In the genomic region with DNA sequence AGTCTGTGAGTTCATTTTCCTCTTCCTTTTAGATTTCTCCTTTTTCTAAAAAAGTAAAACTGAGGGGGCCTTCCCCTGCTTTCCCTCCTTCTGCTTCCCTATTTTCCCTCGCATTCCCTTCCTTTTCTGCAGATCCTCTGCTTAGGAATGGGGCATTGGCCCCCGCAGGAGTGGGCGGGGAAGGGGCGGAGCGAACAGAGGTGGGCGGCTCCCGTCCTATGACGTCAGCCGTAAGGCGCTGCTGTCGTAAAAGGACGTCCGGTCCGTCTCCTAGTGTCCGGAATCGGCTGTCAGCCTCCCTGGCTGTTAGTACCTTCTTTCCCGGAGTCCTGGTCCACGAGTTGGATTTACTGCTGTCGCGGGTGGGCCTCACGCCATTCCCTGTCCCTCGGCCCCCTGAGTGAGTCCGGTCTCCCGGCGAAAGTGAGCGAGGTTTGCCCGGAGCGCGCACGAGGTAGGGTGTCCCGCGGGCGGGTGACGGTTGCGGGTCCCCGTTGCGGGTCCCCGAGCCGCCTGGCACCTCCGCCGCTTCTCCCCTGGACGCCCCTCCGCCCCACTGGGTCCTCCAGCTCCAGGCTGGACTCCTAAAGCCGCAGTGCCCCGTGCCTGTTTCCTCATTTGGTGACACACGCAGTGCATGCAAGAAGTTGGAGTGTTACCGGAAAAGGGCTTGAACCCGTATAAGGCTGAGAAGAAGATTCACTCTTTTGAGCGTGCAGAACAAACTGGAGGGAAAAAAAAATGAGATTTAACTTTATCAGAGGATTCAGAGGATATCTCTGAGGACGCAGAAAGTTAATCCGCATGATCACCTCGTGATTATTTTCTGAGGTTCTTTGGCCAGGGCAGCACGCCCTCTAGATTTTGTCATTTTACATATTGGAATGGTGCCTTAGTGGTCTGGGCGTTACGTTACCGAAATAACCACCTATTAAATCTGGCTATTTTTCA, we compare ENCODE assay signal across 1 cellular context.
A peak's percentile ranks its signal among the peaks of the same experiment; 100 is the strongest.
TF ChIP-seq lines count a peak whose summit lies in the region.

Gene ZNF330, plus strand, starts transcription at position 241 of the 951 bp plus-strand sequence. CDS start 1,477 bp downstream, outside the sequence.

TF ChIP-seq in HepG2, 621 proteins besides CTCF, POLR2A, EP300 and RAD21 (continued from another document and continues in another):
- TF ChIP-seq LBX2 (CRISPR knock-in tag; IDR thresholded peaks at IDR 0.05; ENCODE audit: borderline replicate concordance) = no peak
- TF ChIP-seq, protein P1, sequence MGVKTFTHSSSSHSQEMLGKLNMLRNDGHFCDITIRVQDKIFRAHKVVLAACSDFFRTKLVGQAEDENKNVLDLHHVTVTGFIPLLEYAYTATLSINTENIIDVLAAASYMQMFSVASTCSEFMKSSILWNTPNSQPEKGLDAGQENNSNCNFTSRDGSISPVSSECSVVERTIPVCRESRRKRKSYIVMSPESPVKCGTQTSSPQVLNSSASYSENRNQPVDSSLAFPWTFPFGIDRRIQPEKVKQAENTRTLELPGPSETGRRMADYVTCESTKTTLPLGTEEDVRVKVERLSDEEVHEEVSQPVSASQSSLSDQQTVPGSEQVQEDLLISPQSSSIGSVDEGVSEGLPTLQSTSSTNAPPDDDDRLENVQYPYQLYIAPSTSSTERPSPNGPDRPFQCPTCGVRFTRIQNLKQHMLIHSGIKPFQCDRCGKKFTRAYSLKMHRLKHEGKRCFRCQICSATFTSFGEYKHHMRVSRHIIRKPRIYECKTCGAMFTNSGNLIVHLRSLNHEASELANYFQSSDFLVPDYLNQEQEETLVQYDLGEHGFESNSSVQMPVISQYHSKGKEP (CRISPR knock-in tag; IDR thresholded peaks at IDR 0.05) = 0 out of 2 replicates have a peak, but pooled peaks have one; percentile 12
- TF ChIP-seq JDP2 (CRISPR knock-in tag; IDR thresholded peaks at IDR 0.05; ENCODE audit: borderline replicate concordance) = no peak
- TF ChIP-seq ZBTB42 (CRISPR knock-in tag; IDR thresholded peaks at IDR 0.05) = no peak
- TF ChIP-seq HNRNPL (IDR thresholded peaks at IDR 0.05; ENCODE audit: low read depth, low read length) = no peak
- no peak for TF ChIP-seq HCFC1 (IDR thresholded peaks at IDR 0.05; ENCODE audit: low read depth, low read length)
- TF ChIP-seq ZNF770 (CRISPR knock-in tag; IDR thresholded peaks at IDR 0.05) = peak; percentile 60; the same call in 1 of the 2 replicates
- TF ChIP-seq SP140L (CRISPR knock-in tag; IDR thresholded peaks at IDR 0.05; ENCODE audit: borderline replicate concordance) = no peak; the same call in 1 of the 2 replicates
- peak; percentile 67; the same call in 1 of the 2 replicates for TF ChIP-seq ETV5 (CRISPR knock-in tag; IDR thresholded peaks at IDR 0.05; ENCODE audit: borderline replicate concordance)
- TF ChIP-seq ZFY (CRISPR knock-in tag; IDR thresholded peaks at IDR 0.05) = peak; percentile 68
- TF ChIP-seq KLF16 (CRISPR knock-in tag; IDR thresholded peaks at IDR 0.05) = peak in 1 of 2 experiments; percentile 89; a peak in 1 of 4 replicates
- TF ChIP-seq NR0B2 (CRISPR knock-in tag; IDR thresholded peaks at IDR 0.05) = 0 out of 2 replicates have a peak, but pooled peaks have one; percentile 35
- peak; percentile 71; the same call in 1 of the 2 replicates for TF ChIP-seq ZNF124 (CRISPR knock-in tag; IDR thresholded peaks at IDR 0.05)
- peak; percentile 88 for TF ChIP-seq YEATS2 (CRISPR knock-in tag; IDR thresholded peaks at IDR 0.05; ENCODE audit: borderline replicate concordance)
- TF ChIP-seq MED13 (CRISPR knock-in tag; IDR thresholded peaks at IDR 0.05) = no peak
- TF ChIP-seq HMGXB4 (CRISPR knock-in tag; IDR thresholded peaks at IDR 0.05; ENCODE audit: borderline replicate concordance in 1 of 2, low read depth in 1 of 2) = peak; percentile 71 to 91
- peak; percentile 16; the same call in 1 of the 2 replicates for TF ChIP-seq SALL2 (CRISPR knock-in tag; IDR thresholded peaks at IDR 0.05)
- TF ChIP-seq GMEB1 (CRISPR knock-in tag; IDR thresholded peaks at IDR 0.05; ENCODE audit: borderline replicate concordance) = peak; percentile 77
- 0 out of 2 replicates have a peak, but pooled peaks have one; percentile 39 for TF ChIP-seq TSC22D2 (CRISPR knock-in tag; IDR thresholded peaks at IDR 0.05; ENCODE audit: borderline replicate concordance)
- peak; percentile 87 for TF ChIP-seq YEATS4 (CRISPR knock-in tag; IDR thresholded peaks at IDR 0.05; ENCODE audit: borderline replicate concordance)
- TF ChIP-seq ZNF703 (CRISPR knock-in tag; IDR thresholded peaks at IDR 0.05; ENCODE audit: borderline replicate concordance) = no peak
- TF ChIP-seq ZNF660 (CRISPR knock-in tag; IDR thresholded peaks at IDR 0.05; ENCODE audit: borderline replicate concordance, low read depth) = no peak
- 0 out of 2 replicates have a peak, but pooled peaks have one; percentile 38 for TF ChIP-seq MXD4 (CRISPR knock-in tag; IDR thresholded peaks at IDR 0.05)
- 0 out of 2 replicates have a peak, but pooled peaks have one; percentile 35 for TF ChIP-seq ATF6 (CRISPR knock-in tag; conservative IDR thresholded peaks at IDR 0.05)
- peak; percentile 59; the same call in 1 of the 2 replicates for TF ChIP-seq ZNF563 (CRISPR knock-in tag; IDR thresholded peaks at IDR 0.05)
- TF ChIP-seq, protein P2, sequence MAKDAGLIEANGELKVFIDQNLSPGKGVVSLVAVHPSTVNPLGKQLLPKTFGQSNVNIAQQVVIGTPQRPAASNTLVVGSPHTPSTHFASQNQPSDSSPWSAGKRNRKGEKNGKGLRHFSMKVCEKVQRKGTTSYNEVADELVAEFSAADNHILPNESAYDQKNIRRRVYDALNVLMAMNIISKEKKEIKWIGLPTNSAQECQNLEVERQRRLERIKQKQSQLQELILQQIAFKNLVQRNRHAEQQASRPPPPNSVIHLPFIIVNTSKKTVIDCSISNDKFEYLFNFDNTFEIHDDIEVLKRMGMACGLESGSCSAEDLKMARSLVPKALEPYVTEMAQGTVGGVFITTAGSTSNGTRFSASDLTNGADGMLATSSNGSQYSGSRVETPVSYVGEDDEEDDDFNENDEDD (CRISPR knock-in tag; IDR thresholded peaks at IDR 0.05; ENCODE audit: borderline replicate concordance) = no peak
- TF ChIP-seq MAFF (IDR thresholded peaks at IDR 0.05; ENCODE audit: low read depth, low read length) = no peak
- TF ChIP-seq, protein P3, sequence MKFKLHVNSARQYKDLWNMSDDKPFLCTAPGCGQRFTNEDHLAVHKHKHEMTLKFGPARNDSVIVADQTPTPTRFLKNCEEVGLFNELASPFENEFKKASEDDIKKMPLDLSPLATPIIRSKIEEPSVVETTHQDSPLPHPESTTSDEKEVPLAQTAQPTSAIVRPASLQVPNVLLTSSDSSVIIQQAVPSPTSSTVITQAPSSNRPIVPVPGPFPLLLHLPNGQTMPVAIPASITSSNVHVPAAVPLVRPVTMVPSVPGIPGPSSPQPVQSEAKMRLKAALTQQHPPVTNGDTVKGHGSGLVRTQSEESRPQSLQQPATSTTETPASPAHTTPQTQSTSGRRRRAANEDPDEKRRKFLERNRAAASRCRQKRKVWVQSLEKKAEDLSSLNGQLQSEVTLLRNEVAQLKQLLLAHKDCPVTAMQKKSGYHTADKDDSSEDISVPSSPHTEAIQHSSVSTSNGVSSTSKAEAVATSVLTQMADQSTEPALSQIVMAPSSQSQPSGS (CRISPR knock-in tag; IDR thresholded peaks at IDR 0.05) = peak; percentile 97
- TF ChIP-seq IKZF5 (CRISPR knock-in tag; IDR thresholded peaks at IDR 0.05) = peak; percentile 52; the same call in 1 of the 2 replicates
- TF ChIP-seq HOMEZ (CRISPR knock-in tag; IDR thresholded peaks at IDR 0.05; ENCODE audit: low read depth) = 0 out of 2 replicates have a peak, but pooled peaks have one; percentile 82
- TF ChIP-seq SP2 (CRISPR knock-in tag; IDR thresholded peaks at IDR 0.05) = no peak
- no peak for TF ChIP-seq ZNF557 (CRISPR knock-in tag; IDR thresholded peaks at IDR 0.05)
- peak; percentile 73; the same call in 1 of the 2 replicates for TF ChIP-seq ZNF670 (CRISPR knock-in tag; IDR thresholded peaks at IDR 0.05; ENCODE audit: borderline replicate concordance)
- TF ChIP-seq, protein P4, sequence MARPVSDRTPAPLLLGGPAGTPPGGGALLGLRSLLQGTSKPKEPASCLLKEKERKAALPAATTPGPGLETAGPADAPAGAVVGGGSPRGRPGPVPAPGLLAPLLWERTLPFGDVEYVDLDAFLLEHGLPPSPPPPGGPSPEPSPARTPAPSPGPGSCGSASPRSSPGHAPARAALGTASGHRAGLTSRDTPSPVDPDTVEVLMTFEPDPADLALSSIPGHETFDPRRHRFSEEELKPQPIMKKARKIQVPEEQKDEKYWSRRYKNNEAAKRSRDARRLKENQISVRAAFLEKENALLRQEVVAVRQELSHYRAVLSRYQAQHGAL (CRISPR knock-in tag; IDR thresholded peaks at IDR 0.05; ENCODE audit: not compliant biosample characterization) = no peak
- TF ChIP-seq PPARG (CRISPR knock-in tag; conservative IDR thresholded peaks at IDR 0.05) = 0 out of 2 replicates have a peak, but pooled peaks have one; percentile 42
- peak; percentile 40; the same call in 1 of the 2 replicates for TF ChIP-seq ZNF230 (CRISPR knock-in tag; IDR thresholded peaks at IDR 0.05)
